28 cellular contexts compared by ENCODE assay signal in genomic region chr7:38385682-38386081, GRCh38.
"Had no signal": no experiment of that assay in that cellular context is flagged by ENCODE, and none has a peak within 500 bp of the region (broad histone marks: within the 10 kb centered on the region; RNA-seq: fewer than 3 reads in every experiment).

No MANE protein-coding gene starts in this region.

- FAIRE-seq: colon, frontal cortex, islet of Langerhans, keratinocyte had no signal

- H3K9me3 ChIP-seq: esophagus squamous epithelium, gastroesophageal sphincter, left lung, lower lobe of right lung, mucosa of descending colon had no signal

- DNase-seq: dorsolateral prefrontal cortex; effector CD4-positive, alpha-beta T cell; effector memory CD4-positive, alpha-beta T cell; erythroblast; esophagus squamous epithelium; foreskin fibroblast; glutamatergic neuron; head of caudate nucleus; heart right ventricle; hippocampal formation; left cardiac atrium; left lung; left ventricle myocardium superior; lower lobe of right lung; mammary epithelial cell; mucosa of descending colon; naive B cell; naive thymus-derived CD8-positive, alpha-beta T cell had no signal

- H3K27ac Mint-ChIP-seq: memory B cell, mesothelial cell of epicardium, naive B cell had no signal

- H3K36me3 Mint-ChIP-seq: memory B cell, mesothelial cell of epicardium, naive B cell had no signal

- H3K4me3 ChIP-seq: coronary artery, dorsolateral prefrontal cortex, esophagus squamous epithelium, gastroesophageal sphincter, heart right ventricle, left lung, lower lobe of right lung, mucosa of descending colon had no signal

- H3K9me3 Mint-ChIP-seq: naive thymus-derived CD8-positive, alpha-beta T cell had no signal

- H3K27me3 ChIP-seq: dorsolateral prefrontal cortex, esophagus squamous epithelium, gastroesophageal sphincter, heart right ventricle, left lung had no signal

- H3K36me3 ChIP-seq: esophagus squamous epithelium, left lung, lower lobe of right lung had no signal

- H3K4me1 Mint-ChIP-seq: memory B cell, mesothelial cell of epicardium, naive B cell had no signal

- H3K27me3 Mint-ChIP-seq: memory B cell; naive B cell; naive thymus-derived CD8-positive, alpha-beta T cell had no signal

- H3K4me1 ChIP-seq: esophagus squamous epithelium, gastroesophageal sphincter, heart right ventricle, left lung, lower lobe of right lung had no signal

- H3K4me3 Mint-ChIP-seq: memory B cell; mesothelial cell of epicardium; naive B cell; naive thymus-derived CD8-positive, alpha-beta T cell had no signal

- ATAC-seq: esophagus mucosa; gastroesophageal sphincter; heart right ventricle; left cardiac atrium; left lung; left ventricle myocardium superior; lower lobe of right lung; mucosa of descending colon; naive thymus-derived CD8-positive, alpha-beta T cell had no signal

- H3K27ac ChIP-seq: coronary artery, dorsolateral prefrontal cortex, epithelial cell of prostate, esophagus squamous epithelium, gastroesophageal sphincter, heart right ventricle, left lung, lower lobe of right lung had no signal
